ENCODE assay signal across 13 cellular contexts in genomic region chr14:66009104-66009503, GRCh38.
DNase-seq lines count a peak whose midpoint lies in the region; TF ChIP-seq lines count a peak whose summit lies in the region.
"Had no signal": no experiment of that assay in that cellular context is flagged by ENCODE, and none has a peak within 500 bp of the region (broad histone marks: within the 10 kb centered on the region; RNA-seq: fewer than 3 reads in every experiment).

No MANE protein-coding gene starts in this region.

- no peak overlapping the region for H3K23ac ChIP-seq in mesenchymal stem cell (ENCODE audit: low read length in 2 of 2)

- H3K27me3 ChIP-seq in MG63 (no peaks in the 10 kb centered on the region; the same call in 1 of the 2 replicates), mesenchymal stem cell (ENCODE audit: control insufficient read depth in 1 of 2, insufficient read depth in 1 of 2, low read length in 2 of 2) (peaks cover 0 to 3% of the 10 kb centered on the region in 2 experiments)

- 0% methylated on average over 1 of the region's 1 CpG for WGBS in mesenchymal stem cell

- DNase-seq in COLO829 (ENCODE audit: low spot score), result peak; percentile 20
- DNase-seq in MG63, result peak; percentile 70
- peak; percentile 87 for DNase-seq in choroid plexus epithelial cell (ENCODE audit: low read depth)
- DNase-seq in mesenchymal stem cell, result peak; percentile 91
- DNase-seq in SKM-1 (lab: John Stamatoyannopoulos, UW; ENCODE audit: unreplicated experiment), result no peak
- no peak for DNase-seq in NCI-H345 (lab: John Stamatoyannopoulos, UW)
- DNase-seq in NCI-H2107 (lab: John Stamatoyannopoulos, UW), result no peak
- DNase-seq in activated effector memory CD4-positive, alpha-beta T cell treated with Interleukin-2 at 50 U/mL for 16 hours, result no peak
- DNase-seq: CD8-positive, alpha-beta memory T cell; NCI-H2029 treated with DMSO at 0.1 percent for 48 hours; RPMI8226; stimulated activated CD4-positive, alpha-beta T cell treated with anti-CD3 and anti-CD28 coated beads, Interleukin-12 subunit alpha, Interleukin-12 subunit beta, amount 100 ng/mL, for 4 hours had no signal

- no peak for TF ChIP-seq CTCF in choroid plexus epithelial cell (conservative IDR thresholded peaks at IDR 0.05; ENCODE audit: low read depth, low read length)

- H3K27ac ChIP-seq in mesenchymal stem cell (ENCODE audit: low read length, poor library complexity, severe bottlenecking), result no peak overlapping the region
- H3K27ac ChIP-seq: VCaP had no signal

- H3K4me1 ChIP-seq in mesenchymal stem cell (ENCODE audit: control insufficient read depth, insufficient read depth, low read depth, low read length), result no peaks in the 10 kb centered on the region

- H3K9me3 ChIP-seq in MG63 (no peaks in the 10 kb centered on the region), mesenchymal stem cell (ENCODE audit: control insufficient read depth, low read length) (no peaks in the 10 kb centered on the region)

- no peak overlapping the region for H3K14ac ChIP-seq in mesenchymal stem cell (ENCODE audit: low read length in 2 of 2)

- H3K4me2 ChIP-seq in mesenchymal stem cell (ENCODE audit: low read length, poor library complexity, severe bottlenecking), result no peak overlapping the region

- H3K4ac ChIP-seq in mesenchymal stem cell (ENCODE audit: low read depth in 1 of 2, low read length in 2 of 2), result no peak overlapping the region

- H2BK120ac ChIP-seq in mesenchymal stem cell (ENCODE audit: low read depth, low read length), result no peak overlapping the region

- H2BK15ac ChIP-seq in mesenchymal stem cell (ENCODE audit: low read depth, poor library complexity, severe bottlenecking), result no peak overlapping the region

- H3K36me3 ChIP-seq in MG63 (no peaks in the 10 kb centered on the region), mesenchymal stem cell (ENCODE audit: control insufficient read depth in 1 of 2, insufficient read depth in 2 of 2, low read depth in 1 of 2, low read length in 2 of 2) (no peaks in the 10 kb centered on the region)

- H4K8ac ChIP-seq in mesenchymal stem cell (ENCODE audit: low read length), result no peak overlapping the region

- H3K4me3 ChIP-seq in MG63 (no peak overlapping the region), choroid plexus epithelial cell (ENCODE audit: low read depth, low read length) (no peak overlapping the region), mesenchymal stem cell (ENCODE audit: insufficient read depth in 1 of 2, low read depth in 1 of 2, low read length in 2 of 2) (no peak overlapping the region)

- no peak overlapping the region for H3K18ac ChIP-seq in mesenchymal stem cell (ENCODE audit: low read depth in 1 of 2, low read length in 2 of 2)

- H2AFZ ChIP-seq in mesenchymal stem cell (ENCODE audit: low read depth, low read length), result no peak overlapping the region

- no peak overlapping the region for H2AK5ac ChIP-seq in mesenchymal stem cell (ENCODE audit: low read length, severe bottlenecking)

- no peaks in the 10 kb centered on the region for H3K79me1 ChIP-seq in mesenchymal stem cell (replicated peaks; ENCODE audit: low read length, poor library complexity, severe bottlenecking)

- no peak overlapping the region for H2BK12ac ChIP-seq in mesenchymal stem cell (ENCODE audit: low read length in 2 of 2)

- H3K9ac ChIP-seq in mesenchymal stem cell (ENCODE audit: low read length), result peak overlapping the region; percentile 46

- H2BK5ac ChIP-seq in mesenchymal stem cell (ENCODE audit: low read depth, low read length, poor library complexity, severe bottlenecking), result no peak overlapping the region

- no peak overlapping the region for H4K91ac ChIP-seq in mesenchymal stem cell (ENCODE audit: low read length)

Comparison
In these comparisons a context has a peak if more than half of its experiments do, and no peak if none do; other contexts are left out.
1. DNase-seq: peak in COLO829 (single experiment), MG63 (single experiment), choroid plexus epithelial cell (single experiment) and mesenchymal stem cell (single experiment); none in SKM-1 (single experiment), NCI-H345 (single experiment), NCI-H2107 (single experiment) and activated effector memory CD4-positive, alpha-beta T cell treated with Interleukin-2 at 50 U/mL for 16 hours (single experiment).